27 cellular contexts compared by ENCODE assay signal in genomic region chr11:57360991-57361390, GRCh38. TPM values are rescaled to one million over a fixed set of nuclear protein-coding genes. Genes with fewer than 3 reads are reported as not detected.
"Had no signal": no experiment of that assay in that cellular context is flagged by ENCODE, and none has a peak within 500 bp of the region (broad histone marks: within the 10 kb centered on the region; RNA-seq: fewer than 3 reads in every experiment).

No MANE protein-coding gene starts in this region.

- H3K27ac ChIP-seq: dorsolateral prefrontal cortex, heart left ventricle, parathyroid adenoma, testis, tibial nerve, upper lobe of right lung, vagina had no signal

- H3K9me3 ChIP-seq: heart left ventricle, testis, tibial nerve, upper lobe of right lung, vagina had no signal

- ATAC-seq: heart left ventricle; naive thymus-derived CD4-positive, alpha-beta T cell; sciatic nerve; stimulated activated naive B cell treated with anti-CD40 and anti-IgM and Interleukin-4, amounts not matched to agents 10 μg/mL and 1 μg/mL and 100 μg/mL, for 72 hours; stimulated activated naive CD8-positive, alpha-beta T cell treated with anti-CD3 and anti-CD28 coated beads, Interleukin-15, amount 100 ng/mL, for 72 hours; upper lobe of right lung had no signal

- H3K4me3 ChIP-seq: dorsolateral prefrontal cortex, heart left ventricle, testis, tibial nerve, upper lobe of right lung, vagina had no signal

- H3K27me3 ChIP-seq: dorsolateral prefrontal cortex, testis, tibial nerve, upper lobe of right lung, vagina had no signal

- H3K36me3 ChIP-seq: heart left ventricle, tibial nerve, upper lobe of right lung, vagina had no signal

- H3K4me1 ChIP-seq: testis had no signal

- FAIRE-seq: islet of Langerhans had no signal

- DNase-seq: cortex of kidney; dorsolateral prefrontal cortex; effector CD8-positive, alpha-beta T cell; foreskin melanocyte; heart left ventricle; hippocampal formation; kidney glomerular epithelial cell; mammary epithelial cell; naive thymus-derived CD4-positive, alpha-beta T cell; nucleus accumbens; stimulated activated CD4-positive, alpha-beta T cell treated with anti-CD3 and anti-CD28 coated beads, Interleukin-2, amount 100 ng/mL, for 24 hours; stimulated activated CD4-positive, alpha-beta T cell treated with anti-CD3 and anti-CD28 coated beads, Interleukin-4, amount 100 ng/mL, for 4 hours; stimulated activated naive B cell treated with anti-CD40 and anti-IgM and Interleukin-4, amounts not matched to agents 10 μg/mL and 1 μg/mL and 100 μg/mL, for 72 hours; stimulated activated naive CD8-positive, alpha-beta T cell treated with anti-CD3 and anti-CD28 coated beads, Interleukin-15, amount 100 ng/mL, for 72 hours; testis had no signal

RNA-seq across cellular contexts. Expression of gene PRG3, which starts 20.0 kb away (rescaled TPM):
- total RNA-seq: dorsolateral prefrontal cortex; heart left ventricle; mammary epithelial cell; mesenteric fat pad; mononuclear cell; naive thymus-derived CD4-positive, alpha-beta T cell; neural crest cell; pulmonary artery endothelial cell; sciatic nerve; subcutaneous adipose tissue; testis; tibial nerve; upper lobe of right lung; vagina had no signal
- polyA plus RNA-seq: esophagus; heart left ventricle; mammary epithelial cell; naive thymus-derived CD4-positive, alpha-beta T cell had no signal

RNA-seq across cellular contexts. Expression of gene P2RX3, which starts 22.8 kb away (rescaled TPM):
- total RNA-seq: mammary epithelial cell; mesenteric fat pad; mononuclear cell; naive thymus-derived CD4-positive, alpha-beta T cell; pulmonary artery endothelial cell; sciatic nerve; upper lobe of right lung; vagina had no signal
- polyA plus RNA-seq: esophagus; mammary epithelial cell; naive thymus-derived CD4-positive, alpha-beta T cell had no signal

RNA-seq across cellular contexts. Expression of gene PRG2, which starts 29.5 kb away (rescaled TPM):
- total RNA-seq: mammary epithelial cell, neural crest cell, sciatic nerve, testis, upper lobe of right lung, vagina had no signal
- polyA plus RNA-seq: mammary epithelial cell; naive thymus-derived CD4-positive, alpha-beta T cell had no signal
